ENCODE assay signal across 9 cellular contexts in genomic region chr16:68022278-68022727, GRCh38. TPM values are rescaled to one million over a fixed set of nuclear protein-coding genes. Genes with fewer than 3 reads are reported as not detected.
DNase-seq lines count a peak whose midpoint lies in the region; ATAC-seq and FAIRE-seq lines count a peak whose summit lies in the region.
"Had no signal": no experiment of that assay in that cellular context is flagged by ENCODE, and none has a peak within 500 bp of the region (broad histone marks: within the 10 kb centered on the region; RNA-seq: fewer than 3 reads in every experiment).

No MANE protein-coding gene starts in this region.

- no peaks in the 10 kb centered on the region for H3K9me3 Mint-ChIP-seq in activated T-helper 2 cell treated with anti-CD3 and anti-CD28 coated beads, Interferon-gamma antibody, Interleukin-2, Interleukin-4, amounts not matched to agents 10 μg/mL and 5 μg/mL and 100 μg/mL, durations not matched to agents 14 hours and 24 hours and 36 hours
- H3K9me3 Mint-ChIP-seq in stimulated activated naive CD8-positive, alpha-beta T cell treated with anti-CD3 and anti-CD28 coated beads, Interleukin-15, amount 100 ng/mL, for 72 hours: no peaks in the 10 kb centered on the region

- H3K36me3 Mint-ChIP-seq in activated T-helper 2 cell treated with anti-CD3 and anti-CD28 coated beads, Interferon-gamma antibody, Interleukin-2, Interleukin-4, amounts not matched to agents 10 μg/mL and 5 μg/mL and 100 μg/mL, durations not matched to agents 14 hours and 24 hours and 36 hours (ENCODE audit: low read depth): peaks cover 42% of the 10 kb centered on the region

- H3K4me1 Mint-ChIP-seq in activated T-helper 2 cell treated with anti-CD3 and anti-CD28 coated beads, Interferon-gamma antibody, Interleukin-2, Interleukin-4, amounts not matched to agents 10 μg/mL and 5 μg/mL and 100 μg/mL, durations not matched to agents 14 hours and 24 hours and 36 hours (ENCODE audit: low read depth): peaks cover 17% of the 10 kb centered on the region
- H3K4me1 Mint-ChIP-seq in stimulated activated naive CD8-positive, alpha-beta T cell treated with anti-CD3 and anti-CD28 coated beads, Interleukin-15, amount 100 ng/mL, for 72 hours: peaks cover 26% of the 10 kb centered on the region

- H3K27me3 Mint-ChIP-seq in activated T-helper 2 cell treated with anti-CD3 and anti-CD28 coated beads, Interferon-gamma antibody, Interleukin-2, Interleukin-4, amounts not matched to agents 10 μg/mL and 5 μg/mL and 100 μg/mL, durations not matched to agents 14 hours and 24 hours and 36 hours (ENCODE audit: low read depth): no peaks in the 10 kb centered on the region
- no peaks in the 10 kb centered on the region for H3K27me3 Mint-ChIP-seq in stimulated activated naive CD8-positive, alpha-beta T cell treated with anti-CD3 and anti-CD28 coated beads, Interleukin-15, amount 100 ng/mL, for 72 hours

- H3K27ac Mint-ChIP-seq in activated T-helper 2 cell treated with anti-CD3 and anti-CD28 coated beads, Interferon-gamma antibody, Interleukin-2, Interleukin-4, amounts not matched to agents 10 μg/mL and 5 μg/mL and 100 μg/mL, durations not matched to agents 14 hours and 24 hours and 36 hours: peak overlapping the region; percentile 100
- H3K27ac Mint-ChIP-seq in stimulated activated naive CD8-positive, alpha-beta T cell treated with anti-CD3 and anti-CD28 coated beads, Interleukin-15, amount 100 ng/mL, for 72 hours: peak overlapping the region; percentile 97 to 98

- no peaks in the 10 kb centered on the region for H3K27me3 ChIP-seq in BLaER1 treated with 17β-estradiol and CSF1 and Interleukin-3, amounts not matched to agents 10 nM and 100 nM

- FAIRE-seq in GM19239 (lab: Jason Lieb, UNC): no peak
- FAIRE-seq: islet of Langerhans had no signal

- ATAC-seq in HG02885 (IDR thresholded peaks at IDR 0.05; ENCODE audit: poor library complexity, unreplicated experiment) (peak; percentile 14), HG02623 (IDR thresholded peaks at IDR 0.05; ENCODE audit: unreplicated experiment) (no peak)
- peak; percentile 8 for ATAC-seq in stimulated activated naive CD8-positive, alpha-beta T cell treated with anti-CD3 and anti-CD28 coated beads, Interleukin-15, amount 100 ng/mL, for 72 hours

- H3K4me3 ChIP-seq in BLaER1 treated with 17β-estradiol and CSF1 and Interleukin-3, amounts not matched to agents 10 nM and 100 nM: peak overlapping the region; percentile 86 to 98 (median 94)
- H3K4me3 ChIP-seq in iPS-18c (ENCODE audit: insufficient read depth, low read depth, low read length): peak overlapping the region; percentile 94

- H4K20me1 ChIP-seq in BLaER1 treated with 17β-estradiol and CSF1 and Interleukin-3, amounts not matched to agents 10 nM and 100 nM: peaks cover 0 to 17% (median 12%) of the 10 kb centered on the region in 11 experiments; a peak in 12 of 22 replicates

- H3K9ac ChIP-seq in BLaER1 treated with 17β-estradiol and CSF1 and Interleukin-3, amounts not matched to agents 10 nM and 100 nM: peak overlapping the region; percentile 92 to 99 (median 97)

- peak overlapping the region; percentile 96 for H3K4me3 Mint-ChIP-seq in activated T-helper 2 cell treated with anti-CD3 and anti-CD28 coated beads, Interferon-gamma antibody, Interleukin-2, Interleukin-4, amounts not matched to agents 10 μg/mL and 5 μg/mL and 100 μg/mL, durations not matched to agents 14 hours and 24 hours and 36 hours (ENCODE audit: low read depth)
- H3K4me3 Mint-ChIP-seq in stimulated activated naive CD8-positive, alpha-beta T cell treated with anti-CD3 and anti-CD28 coated beads, Interleukin-15, amount 100 ng/mL, for 72 hours: peak overlapping the region; percentile 97 to 98

- intact Hi-C loops in activated T-helper 2 cell treated with anti-CD3 and anti-CD28 coated beads, Interferon-gamma antibody, Interleukin-2, Interleukin-4, amounts not matched to agents 10 μg/mL and 5 μg/mL and 100 μg/mL, durations not matched to agents 14 hours and 24 hours and 36 hours (cut with micrococcal nuclease): loop anchor here (2.0 to 5.0 kb wide), 3 partner anchors 24 to 85 kb away; partner anchors contain the start of genes DPEP2, DPEP3 and PSMB10

- no peaks in the 10 kb centered on the region for H3K9me3 ChIP-seq in BLaER1 treated with 17β-estradiol and CSF1 and Interleukin-3, amounts not matched to agents 10 nM and 100 nM (replicated peaks in 1 of 11)
- H3K9me3 ChIP-seq in iPS-18c (ENCODE audit: control insufficient read depth, insufficient read depth, low read length): no peaks in the 10 kb centered on the region

- H3K36me3 ChIP-seq in BLaER1 treated with 17β-estradiol and CSF1 and Interleukin-3, amounts not matched to agents 10 nM and 100 nM: peaks cover 25 to 41% (median 31%) of the 10 kb centered on the region in 11 experiments; a peak in 21 of 22 replicates

- peak overlapping the region; percentile 91 to 97 (median 96) for H3K27ac ChIP-seq in BLaER1 treated with 17β-estradiol and CSF1 and Interleukin-3, amounts not matched to agents 10 nM and 100 nM

- H3K4me2 ChIP-seq in BLaER1 treated with 17β-estradiol and CSF1 and Interleukin-3, amounts not matched to agents 10 nM and 100 nM: peak overlapping the region; percentile 98 to 100 (median 99)

- H3K4me1 ChIP-seq in BLaER1 treated with 17β-estradiol and CSF1 and Interleukin-3, amounts not matched to agents 10 nM and 100 nM: peaks cover 21 to 33% (median 28%) of the 10 kb centered on the region in 10 experiments

- no peak for DNase-seq in activated T-helper 2 cell treated with anti-CD3 and anti-CD28 coated beads, Interferon-gamma antibody, Interleukin-2, Interleukin-4, amounts not matched to agents 10 μg/mL and 5 μg/mL and 100 μg/mL, durations not matched to agents 14 hours and 24 hours and 36 hours (ENCODE audit: low spot score)
- DNase-seq in stimulated activated naive CD8-positive, alpha-beta T cell treated with anti-CD3 and anti-CD28 coated beads, Interleukin-15, amount 100 ng/mL, for 72 hours: peak in 1 of 2 donors; percentile 11
- no peak for DNase-seq in GM19239 (ENCODE audit: insufficient read length, low spot score)
- DNase-seq in NCI-H1417 (lab: John Stamatoyannopoulos, UW): no peak

RNA-seq across cellular contexts. Expression of gene DDX28, which starts 0.7 kb away (rescaled TPM):
- total RNA-seq in activated T-helper 2 cell treated with anti-CD3 and anti-CD28 coated beads, Interferon-gamma antibody, Interleukin-2, Interleukin-4, amounts not matched to agents 10 μg/mL and 5 μg/mL and 100 μg/mL, durations not matched to agents 14 hours and 24 hours and 36 hours: 19.3 TPM in 2 replicates

RNA-seq across cellular contexts. Expression of gene DUS2, which starts 0.8 kb away (rescaled TPM):
- total RNA-seq in activated T-helper 2 cell treated with anti-CD3 and anti-CD28 coated beads, Interferon-gamma antibody, Interleukin-2, Interleukin-4, amounts not matched to agents 10 μg/mL and 5 μg/mL and 100 μg/mL, durations not matched to agents 14 hours and 24 hours and 36 hours: 31.2 and 34.3 TPM in 2 replicates

RNA-seq across cellular contexts. Expression of gene DPEP2NB, which starts 6.6 kb away (rescaled TPM):
- not detected in 2 replicates for total RNA-seq in activated T-helper 2 cell treated with anti-CD3 and anti-CD28 coated beads, Interferon-gamma antibody, Interleukin-2, Interleukin-4, amounts not matched to agents 10 μg/mL and 5 μg/mL and 100 μg/mL, durations not matched to agents 14 hours and 24 hours and 36 hours

RNA-seq across cellular contexts. Expression of gene DPEP2, which starts 23.0 kb away (rescaled TPM):
- total RNA-seq in activated T-helper 2 cell treated with anti-CD3 and anti-CD28 coated beads, Interferon-gamma antibody, Interleukin-2, Interleukin-4, amounts not matched to agents 10 μg/mL and 5 μg/mL and 100 μg/mL, durations not matched to agents 14 hours and 24 hours and 36 hours: 3.7 and 4.3 TPM in 2 replicates

RNA-seq across cellular contexts. Expression of gene DPEP3, which starts 42.0 kb away (rescaled TPM):
- total RNA-seq in activated T-helper 2 cell treated with anti-CD3 and anti-CD28 coated beads, Interferon-gamma antibody, Interleukin-2, Interleukin-4, amounts not matched to agents 10 μg/mL and 5 μg/mL and 100 μg/mL, durations not matched to agents 14 hours and 24 hours and 36 hours: not detected in 2 replicates
